In the genomic region with DNA sequence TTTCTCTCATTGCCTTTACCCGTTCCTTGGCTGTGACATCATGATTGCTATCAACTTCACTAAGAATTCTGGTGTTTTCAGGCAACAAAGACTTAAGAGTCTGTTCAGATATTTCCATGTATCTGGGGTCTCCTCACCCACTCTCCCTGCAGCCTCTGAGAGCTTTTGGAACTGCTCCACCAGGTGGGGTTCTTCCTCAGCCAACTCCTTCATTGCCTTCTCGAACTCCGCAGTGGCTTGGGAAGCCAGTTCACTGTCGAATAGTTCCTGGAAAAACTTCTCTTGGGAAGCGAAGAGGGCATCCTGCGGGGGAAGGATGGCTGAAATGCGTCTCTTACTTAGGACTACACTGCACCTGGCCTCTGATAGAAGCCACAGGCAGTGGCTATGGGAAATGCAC, we compare ENCODE assay signal across 26 cellular contexts. TPM values are rescaled to one million over a fixed set of nuclear protein-coding genes. Genes with fewer than 3 reads are reported as not detected.
DNase-seq lines count a peak whose midpoint lies in the region; ATAC-seq and TF ChIP-seq lines count a peak whose summit lies in the region.
"Had no signal": no experiment of that assay in that cellular context is flagged by ENCODE, and none has a peak within 500 bp of the region (broad histone marks: within the 10 kb centered on the region; RNA-seq: fewer than 3 reads in every experiment).

No MANE protein-coding gene starts in this region.

- H3K9me3 Mint-ChIP-seq in neural progenitor cell = no peaks in the 10 kb centered on the region
- no peaks in the 10 kb centered on the region for H3K9me3 Mint-ChIP-seq in CD8-positive, alpha-beta memory T cell
- H3K9me3 Mint-ChIP-seq: activated B cell treated with CpG ODN at 0.5 μM for 24 hours; activated naive CD4-positive, alpha-beta T cell treated with anti-CD3 and anti-CD28 coated beads, Interleukin-2, amount 50 U/mL, for 72 hours; natural killer cell; stimulated activated naive CD8-positive, alpha-beta T cell treated with anti-CD3 and anti-CD28 coated beads, Interleukin-15, amount 100 ng/mL, for 72 hours had no signal

- no peak for ATAC-seq in DND-41 (ENCODE audit: insufficient read depth, low read depth)
- ATAC-seq: activated naive CD4-positive, alpha-beta T cell treated with anti-CD3 and anti-CD28 coated beads, Interleukin-2, amount 50 U/mL, for 72 hours; GM12878; natural killer cell; stimulated activated naive CD8-positive, alpha-beta T cell treated with anti-CD3 and anti-CD28 coated beads, Interleukin-15, amount 100 ng/mL, for 72 hours had no signal

- H3K36me3 Mint-ChIP-seq in neural progenitor cell = peaks cover 18% of the 10 kb centered on the region
- H3K36me3 Mint-ChIP-seq in CD8-positive, alpha-beta memory T cell = peaks cover 3 to 60% (median 8%) of the 10 kb centered on the region in 3 donors

- peaks cover 26% of the 10 kb centered on the region for H3K4me1 ChIP-seq in DND-41 (ENCODE audit: insufficient read depth, low read length)
- no peaks in the 10 kb centered on the region for H3K4me1 ChIP-seq in Loucy (ENCODE audit: insufficient read depth, low read length, poor library complexity, severe bottlenecking)
- peaks cover 9% of the 10 kb centered on the region for H3K4me1 ChIP-seq in endocrine pancreas (ENCODE audit: control insufficient read depth, insufficient read depth, low read length)
- peaks cover 22% of the 10 kb centered on the region for H3K4me1 ChIP-seq in neural progenitor cell
- peaks cover 26% of the 10 kb centered on the region for H3K4me1 ChIP-seq in CD8-positive, alpha-beta memory T cell (ENCODE audit: insufficient read depth, low read length)

- H3K27ac ChIP-seq in DND-41 (ENCODE audit: low read length) (no peak overlapping the region), neural progenitor cell (no peak overlapping the region)
- no peak overlapping the region for H3K27ac ChIP-seq in CD8-positive, alpha-beta memory T cell (ENCODE audit: low read depth, low read length)
- H3K27ac ChIP-seq: ovary, tibial artery had no signal

- H3K9ac ChIP-seq in DND-41 (ENCODE audit: low read depth, low read length) = no peak overlapping the region
- peak overlapping the region; percentile 86 for H3K9ac ChIP-seq in Loucy (ENCODE audit: low read depth, low read length, poor library complexity, severe bottlenecking)
- peak overlapping the region; percentile 48 for H3K9ac ChIP-seq in endocrine pancreas (ENCODE audit: control insufficient read depth, insufficient read depth, low read length)
- H3K9ac ChIP-seq in neural progenitor cell = no peak overlapping the region

- H3K27me3 ChIP-seq in DND-41 (ENCODE audit: insufficient read depth, low read length, poor library complexity) (no peaks in the 10 kb centered on the region), Loucy (ENCODE audit: insufficient read depth, low read length, poor library complexity, severe bottlenecking) (no peaks in the 10 kb centered on the region), endocrine pancreas (ENCODE audit: control insufficient read depth, insufficient read depth, low read length) (no peaks in the 10 kb centered on the region), neural progenitor cell (no peaks in the 10 kb centered on the region)
- no peaks in the 10 kb centered on the region for H3K27me3 ChIP-seq in CD8-positive, alpha-beta memory T cell (ENCODE audit: insufficient read depth, low read length, poor library complexity, severe bottlenecking)
- H3K27me3 ChIP-seq: ovary, tibial artery had no signal

- H3K27me3 Mint-ChIP-seq in neural progenitor cell (ENCODE audit: insufficient read depth, low read depth) = peaks cover 4% of the 10 kb centered on the region
- peaks cover 0 to 2% of the 10 kb centered on the region in 2 donors for H3K27me3 Mint-ChIP-seq in CD8-positive, alpha-beta memory T cell
- H3K27me3 Mint-ChIP-seq: activated B cell treated with CpG ODN at 0.5 μM for 24 hours; stimulated activated naive CD8-positive, alpha-beta T cell treated with anti-CD3 and anti-CD28 coated beads, Interleukin-15, amount 100 ng/mL, for 72 hours had no signal

- H3K4me2 ChIP-seq in DND-41 (ENCODE audit: insufficient read depth, low read length) (peak overlapping the region; percentile 99; the same call in 1 of the 2 replicates), Loucy (ENCODE audit: low read depth, low read length, poor library complexity, severe bottlenecking) (peak overlapping the region; percentile 86), neural progenitor cell (no peak overlapping the region)

- no peak overlapping the region for H3K4me3 Mint-ChIP-seq in neural progenitor cell
- H3K4me3 Mint-ChIP-seq in CD8-positive, alpha-beta memory T cell = peak overlapping the region in 1 of 7 donors; percentile 29

- H2AFZ ChIP-seq in DND-41 (ENCODE audit: low read depth, low read length) (no peak overlapping the region), Loucy (ENCODE audit: low read length) (no peak overlapping the region), neural progenitor cell (replicated peaks) (no peak overlapping the region)

- H3K9me3 ChIP-seq in DND-41 (ENCODE audit: insufficient read depth, low read length, severe bottlenecking) (no peaks in the 10 kb centered on the region), Loucy (ENCODE audit: insufficient read depth, low read depth, low read length) (no peaks in the 10 kb centered on the region), endocrine pancreas (ENCODE audit: control insufficient read depth, low read length) (no peaks in the 10 kb centered on the region), neural progenitor cell (ENCODE audit: low read depth) (no peaks in the 10 kb centered on the region)
- H3K9me3 ChIP-seq in CD8-positive, alpha-beta memory T cell (ENCODE audit: low read length) = no peaks in the 10 kb centered on the region
- H3K9me3 ChIP-seq: ovary, tibial artery had no signal

- H3F3A ChIP-seq in Loucy (ENCODE audit: low read depth) (no peaks in the 10 kb centered on the region), neural progenitor cell (ENCODE audit: low read depth) (peaks cover 25% of the 10 kb centered on the region)

- no peak for DNase-seq in DND-41
- DNase-seq in neural progenitor cell (ENCODE audit: low spot score) = peak; percentile 24
- DNase-seq in mucosa of gallbladder (ENCODE audit: low spot score) = no peak
- no peak for DNase-seq in CD8-positive, alpha-beta memory T cell
- no peak for DNase-seq in iPS-NIHi7 (ENCODE audit: extremely low spot score)
- DNase-seq: activated B cell treated with CpG ODN at 0.5 μM for 24 hours; activated CD4-positive, alpha-beta T cell treated with anti-CD3 and anti-CD28 coated beads, Interleukin-2, amount 50 U/mL, for 48 hours; C1 segment of cervical spinal cord; Calu3; KG1; midbrain; MM.1S; natural killer cell; NCI-H2029 treated with DMSO at 0.1 percent for 48 hours; NCI-H526 treated with DMSO at 0.1 percent for 48 hours; ovary; retina; stimulated activated CD4-positive, alpha-beta T cell treated with anti-CD3 and anti-CD28 coated beads, Interleukin-1b, Interleukin-23, amount 100 ng/mL, for 48 hours; stimulated activated CD8-positive, alpha-beta memory T cell treated with anti-CD3 and anti-CD28 coated beads, Interleukin-4, amount 100 ng/mL, for 48 hours; stimulated activated naive CD8-positive, alpha-beta T cell treated with anti-CD3 and anti-CD28 coated beads, Interleukin-15, amount 100 ng/mL, for 72 hours; tibial artery had no signal

- no peaks in the 10 kb centered on the region for H3K9me2 ChIP-seq in Loucy (replicated peaks; ENCODE audit: low read depth, low read length)

- H3K36me3 ChIP-seq in DND-41 (ENCODE audit: insufficient read depth, low read length) = peaks cover 52% of the 10 kb centered on the region
- peaks cover 28% of the 10 kb centered on the region; the same call in 1 of the 2 replicates for H3K36me3 ChIP-seq in Loucy (ENCODE audit: insufficient read depth, low read length)
- H3K36me3 ChIP-seq in endocrine pancreas (ENCODE audit: control insufficient read depth, insufficient read depth, low read length) = peaks cover 6% of the 10 kb centered on the region
- no peaks in the 10 kb centered on the region for H3K36me3 ChIP-seq in neural progenitor cell
- H3K36me3 ChIP-seq in CD8-positive, alpha-beta memory T cell (ENCODE audit: insufficient read depth, low read length) = peaks cover 45% of the 10 kb centered on the region
- H3K36me3 ChIP-seq: ovary had no signal

- no peak overlapping the region for H3K4me3 ChIP-seq in DND-41 (ENCODE audit: low read depth in 1 of 2, low read length in 2 of 2)
- no peak overlapping the region for H3K4me3 ChIP-seq in Loucy (ENCODE audit: low read length, poor library complexity, severe bottlenecking)
- no peak overlapping the region for H3K4me3 ChIP-seq in endocrine pancreas (ENCODE audit: control insufficient read depth, insufficient read depth, low read length)
- no peak overlapping the region for H3K4me3 ChIP-seq in neural progenitor cell
- no peak overlapping the region for H3K4me3 ChIP-seq in CD8-positive, alpha-beta memory T cell (ENCODE audit: low read length)
- H3K4me3 ChIP-seq: GM12878, ovary, smooth muscle cell had no signal

- peaks cover 17% of the 10 kb centered on the region for H3K79me2 ChIP-seq in DND-41 (ENCODE audit: insufficient read depth, low read length)
- H3K79me2 ChIP-seq in Loucy (ENCODE audit: insufficient read depth, low read length) = peaks cover 17% of the 10 kb centered on the region; the same call in 1 of the 2 replicates
- H3K79me2 ChIP-seq in neural progenitor cell (ENCODE audit: low read depth) = peaks cover 19% of the 10 kb centered on the region

- H4K20me1 ChIP-seq in DND-41 (ENCODE audit: insufficient read depth, low read length) (no peaks in the 10 kb centered on the region), Loucy (ENCODE audit: insufficient read depth, low read length, poor library complexity, severe bottlenecking) (no peaks in the 10 kb centered on the region), neural progenitor cell (ENCODE audit: low read depth) (peaks cover 14% of the 10 kb centered on the region)

- peak; percentile 28 for TF ChIP-seq CTCF in DND-41 (IDR thresholded peaks at IDR 0.05; ENCODE audit: borderline replicate concordance, extremely low read depth, low read length, poor library complexity, severe bottlenecking)
- TF ChIP-seq CTCF in Loucy (conservative IDR thresholded peaks at IDR 0.05; ENCODE audit: low read length) = 0 out of 2 replicates have a peak, but pooled peaks have one; percentile 12
- TF ChIP-seq CTCF in neural progenitor cell (IDR thresholded peaks at IDR 0.05) = peak; percentile 29

- POLR2A ChIA-PET in CD8-positive, alpha-beta memory T cell (lab: Charles Lee) = no interaction called here

- H3K4me1 Mint-ChIP-seq in neural progenitor cell = peaks cover 21% of the 10 kb centered on the region
- peaks cover 23 to 38% (median 33%) of the 10 kb centered on the region in 3 donors for H3K4me1 Mint-ChIP-seq in CD8-positive, alpha-beta memory T cell

- CTCF ChIA-PET in CD8-positive, alpha-beta memory T cell (lab: Charles Lee) = no interaction called here

- no peak overlapping the region for H3K27ac Mint-ChIP-seq in neural progenitor cell
- peak overlapping the region in 2 of 8 donors; percentile 12 to 30 for H3K27ac Mint-ChIP-seq in CD8-positive, alpha-beta memory T cell
- H3K27ac Mint-ChIP-seq: activated B cell treated with CpG ODN at 0.5 μM for 24 hours, natural killer cell had no signal

RNA-seq across cellular contexts. Expression of gene PEX19, which starts 2.1 kb away (rescaled TPM):
- 74.6 and 103 TPM in 2 replicates for total RNA-seq in neural progenitor cell (ENCODE audit: low replicate concordance)
- 75.7 TPM for total RNA-seq in mucosa of gallbladder
- 10 to 100 TPM; 56.1 to 57.5 TPM for total RNA-seq in CD8-positive, alpha-beta memory T cell
- 47.7 TPM for polyA plus RNA-seq in CD8-positive, alpha-beta memory T cell

RNA-seq across cellular contexts. Expression of gene DCAF8, which starts 20.5 kb away (rescaled TPM):
- total RNA-seq in neural progenitor cell (ENCODE audit: low replicate concordance) (105 and 132 TPM in 2 replicates), mucosa of gallbladder (147 TPM)
- total RNA-seq in CD8-positive, alpha-beta memory T cell = 10 to 100 TPM; 95.6 to 97.0 TPM
- 54.2 TPM for polyA plus RNA-seq in CD8-positive, alpha-beta memory T cell

Comparison
In these comparisons a context has a peak if more than half of its experiments do, and no peak if none do; other contexts are left out.
1. H3K9ac ChIP-seq: peak in Loucy (single experiment) and endocrine pancreas (single experiment); none in DND-41 (single experiment) and neural progenitor cell (single experiment).
2. Peak in every context shown above with its lines, with median percentiles within 50 percentile points of each other: CTCF ChIP-seq.